Comparison of ENCODE assay signal across 9 cellular contexts in the genomic region with DNA sequence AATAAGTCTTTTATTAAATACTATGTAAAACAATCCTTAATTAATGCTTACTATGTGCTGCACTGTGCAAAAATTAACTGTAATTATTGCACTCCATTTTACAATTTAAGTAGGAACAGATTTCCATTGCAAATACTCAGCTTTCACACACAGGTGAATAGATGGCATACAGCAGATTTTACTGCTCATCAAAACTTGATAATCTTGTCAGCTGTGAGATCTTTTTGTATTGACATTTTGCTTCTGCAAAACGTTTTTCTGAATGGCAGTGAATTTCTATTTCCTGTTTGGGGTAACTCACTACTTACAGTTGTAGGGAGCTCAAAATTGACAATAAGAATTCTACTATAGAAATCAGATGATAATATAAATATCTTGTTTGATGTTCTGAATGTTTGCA.
"Had no signal": no experiment of that assay in that cellular context is flagged by ENCODE, and none has a peak within 500 bp of the region (broad histone marks: within the 10 kb centered on the region; RNA-seq: fewer than 3 reads in every experiment).

No MANE protein-coding gene starts in this region.

- ATAC-seq: GM23338, HCT116 had no signal

- DNase-seq: GM23248, GOT3, H7, H9, HCEC 1CT, HFFc6 had no signal

- H3K36me3 ChIP-seq: HAP-1 had no signal

- H3K4me3 ChIP-seq: GM23248, GM23338, HAP-1 had no signal

- H3K4me2 ChIP-seq: GM23338 had no signal

- H3K27ac ChIP-seq: GM23248 had no signal

- H2AFZ ChIP-seq: GM23248, GM23338 had no signal

- H3K4me1 ChIP-seq: HAP-1 had no signal

- H3K9ac ChIP-seq: GM23248 had no signal
